12 cellular contexts compared by ENCODE assay signal in genomic region chr17:51050291-51051033, GRCh38.
DNase-seq lines count a peak whose midpoint lies in the region; ATAC-seq, FAIRE-seq and TF ChIP-seq lines count a peak whose summit lies in the region.
"Had no signal": no experiment of that assay in that cellular context is flagged by ENCODE, and none has a peak within 500 bp of the region (broad histone marks: within the 10 kb centered on the region; RNA-seq: fewer than 3 reads in every experiment).

No MANE protein-coding gene starts in this region.

- H3K27me3 Mint-ChIP-seq in chondrocyte (ENCODE audit: low read depth): no peaks in the 10 kb centered on the region
- H3K27me3 Mint-ChIP-seq: stimulated activated naive CD8-positive, alpha-beta T cell treated with anti-CD3 and anti-CD28 coated beads, Interleukin-15, Interleukin-2, amounts not matched to agents 100 ng/mL and 50 ng/mL, for 24 hours had no signal

- no TSS peak for BruUV-seq in HepG2 (replicated peaks; lab: Mats Ljungman, UMichigan)

- peaks cover 10% of the 10 kb centered on the region for H3K4me1 Mint-ChIP-seq in chondrocyte (ENCODE audit: low read depth)

- peak; percentile 94 for ATAC-seq in GM18499 (IDR thresholded peaks at IDR 0.05; ENCODE audit: insufficient read depth, unreplicated experiment)
- peak; percentile 92 for ATAC-seq in GM21447 (IDR thresholded peaks at IDR 0.05; ENCODE audit: unreplicated experiment)
- ATAC-seq in HG03342 (IDR thresholded peaks at IDR 0.05; ENCODE audit: unreplicated experiment): peak; percentile 81
- ATAC-seq in HepG2: no peak
- ATAC-seq: activated naive CD4-positive, alpha-beta T cell treated with anti-CD3 and anti-CD28 coated beads, Interleukin-2, amount 50 U/mL, for 72 hours had no signal

- H3K4me2 ChIP-seq in HepG2 (ENCODE audit: low read depth, low read length): no peak overlapping the region
- H3K4me2 ChIP-seq: SK-N-SH had no signal

- H3K36me3 ChIP-seq in left ventricle myocardium inferior (no peaks in the 10 kb centered on the region), HepG2 (replicated peaks in 1 of 2; ENCODE audit: control insufficient read depth in 1 of 2, insufficient read depth in 2 of 2, low read length in 2 of 2) (peaks cover 2 to 11% of the 10 kb centered on the region in 2 experiments; a peak in 4 of 5 replicates)

- no peak for TF ChIP-seq RAD21 in HepG2 (CRISPR knock-in tag; IDR thresholded peaks at IDR 0.05)

- H3K79me2 ChIP-seq in HepG2 (ENCODE audit: insufficient read depth, low read length): peaks cover 1% of the 10 kb centered on the region

- H3K36me3 Mint-ChIP-seq in chondrocyte (ENCODE audit: low read depth): no peaks in the 10 kb centered on the region
- H3K36me3 Mint-ChIP-seq: activated naive CD4-positive, alpha-beta T cell treated with anti-CD3 and anti-CD28 coated beads, Interleukin-2, amount 50 U/mL, for 72 hours had no signal

- H3K27ac ChIP-seq in left ventricle myocardium inferior (replicated peaks) (no peak overlapping the region), HepG2 (ENCODE audit: extremely low read length, insufficient read depth, low read length) (no peak overlapping the region)

- DNase-seq in chondrocyte (ENCODE audit: low spot score) (no peak), left ventricle myocardium inferior (no peak), H4 (ENCODE audit: low spot score) (no peak), NCI-H2171 (lab: John Stamatoyannopoulos, UW) (no peak), HepG2 (ENCODE audit: low spot score) (no peak)
- DNase-seq: DMS153, SK-N-SH had no signal

- no peak for TF ChIP-seq EP300 in HepG2 (IDR thresholded peaks at IDR 0.05; ENCODE audit: low read depth in 2 of 2, low read length in 2 of 2)
- TF ChIP-seq EP300 in HepG2 (CRISPR knock-in tag; IDR thresholded peaks at IDR 0.05; ENCODE audit: borderline replicate concordance): no peak

- TF ChIP-seq CTCF in chondrocyte (IDR thresholded peaks at IDR 0.05) (no peak), left ventricle myocardium inferior (IDR thresholded peaks at IDR 0.05; ENCODE audit: borderline replicate concordance) (no peak), HepG2 (CRISPR knock-in tag; IDR thresholded peaks at IDR 0.05) (no peak)

- H3K9me3 ChIP-seq in left ventricle myocardium inferior (replicated peaks): no peaks in the 10 kb centered on the region
- no peaks in the 10 kb centered on the region for H3K9me3 ChIP-seq in HepG2 (ENCODE audit: low read length)
- H3K9me3 ChIP-seq: SK-N-SH had no signal

- H3K27ac Mint-ChIP-seq in chondrocyte (ENCODE audit: unreplicated experiment): peak overlapping the region; percentile 42
- H3K27ac Mint-ChIP-seq: stimulated activated naive CD8-positive, alpha-beta T cell treated with anti-CD3 and anti-CD28 coated beads, Interleukin-15, Interleukin-2, amounts not matched to agents 100 ng/mL and 50 ng/mL, for 24 hours had no signal

- no peak for FAIRE-seq in HepG2 (lab: Jason Lieb, UNC)

- no peaks in the 10 kb centered on the region for H3K9me3 Mint-ChIP-seq in chondrocyte (ENCODE audit: low read depth)
- H3K9me3 Mint-ChIP-seq: activated naive CD4-positive, alpha-beta T cell treated with anti-CD3 and anti-CD28 coated beads, Interleukin-2, amount 50 U/mL, for 72 hours; stimulated activated naive CD8-positive, alpha-beta T cell treated with anti-CD3 and anti-CD28 coated beads, Interleukin-15, Interleukin-2, amounts not matched to agents 100 ng/mL and 50 ng/mL, for 24 hours had no signal

- WGBS in HepG2 (ENCODE audit: low lambda C conversion rate): 96% methylated on average over 3 of the region's 3 CpGs

- H3K4me3 ChIP-seq in left ventricle myocardium inferior: no peak overlapping the region
- H3K4me3 ChIP-seq in HepG2 (replicated peaks in 1 of 3; ENCODE audit: insufficient read depth in 1 of 3, low read depth in 2 of 3, low read length in 3 of 3): no peak overlapping the region

- intact Hi-C loops in left ventricle myocardium inferior (cut with micrococcal nuclease): no loop called here
- intact Hi-C loops in HepG2 (cut with micrococcal nuclease; ENCODE audit: unreplicated experiment): no loop called here

- H4K20me1 ChIP-seq in HepG2 (ENCODE audit: insufficient read depth, low read length): peaks cover 4% of the 10 kb centered on the region; the same call in 1 of the 2 replicates

- H3K4me1 ChIP-seq in left ventricle myocardium inferior (peaks cover 36% of the 10 kb centered on the region), HepG2 (ENCODE audit: insufficient read depth, low read length) (peaks cover 16% of the 10 kb centered on the region)

- CTCF ChIA-PET in HepG2 (lab: Yijun Ruan, JAX; ENCODE audit: low intra/inter-chr PET ratio, low total read pairs): no interaction called here

- no peak overlapping the region for H3K9ac ChIP-seq in HepG2 (ENCODE audit: insufficient read depth, low read depth, low read length)
- H3K9ac ChIP-seq: SK-N-SH had no signal

- H3K27me3 ChIP-seq in left ventricle myocardium inferior (ENCODE audit: low read depth): no peaks in the 10 kb centered on the region
- no peaks in the 10 kb centered on the region for H3K27me3 ChIP-seq in HepG2 (ENCODE audit: control insufficient read depth in 1 of 2, insufficient read depth in 2 of 2, low read length in 2 of 2)

- no peak for TF ChIP-seq POLR2A in HepG2 (IDR thresholded peaks at IDR 0.05; ENCODE audit: insufficient read depth in 1 of 2, low read depth in 2 of 2, low read length in 2 of 2)

- in situ Hi-C loops in HepG2 (cut with HindIII; ENCODE audit: extremely low pct_ligation_motif_present, low pct_unique_long_range_greater_than_20kb): loop anchor here (10.0 kb wide), 1 partner anchor 46 kb away; no protein-coding TSS in a partner anchor

- POLR2A ChIA-PET in HepG2 (lab: Yijun Ruan, JAX): no interaction called here

- no peak overlapping the region for H3K4me3 Mint-ChIP-seq in chondrocyte (ENCODE audit: unreplicated experiment)
- H3K4me3 Mint-ChIP-seq: stimulated activated naive CD8-positive, alpha-beta T cell treated with anti-CD3 and anti-CD28 coated beads, Interleukin-15, Interleukin-2, amounts not matched to agents 100 ng/mL and 50 ng/mL, for 24 hours had no signal

- no peak overlapping the region for H2AFZ ChIP-seq in HepG2 (ENCODE audit: low read length)

TF ChIP-seq in HepG2, 621 proteins besides CTCF, POLR2A, EP300 and RAD21:
- no peak for TF ChIP-seq TARDBP (CRISPR knock-in tag; IDR thresholded peaks at IDR 0.05)
- TF ChIP-seq ZNF678 (CRISPR knock-in tag; IDR thresholded peaks at IDR 0.05): no peak
- no peak for TF ChIP-seq MAZ (IDR thresholded peaks at IDR 0.05; ENCODE audit: borderline replicate concordance, low read depth, low read length)
- no peak for TF ChIP-seq MAZ (CRISPR knock-in tag; IDR thresholded peaks at IDR 0.05; ENCODE audit: low read depth)
- TF ChIP-seq, protein P1, sequence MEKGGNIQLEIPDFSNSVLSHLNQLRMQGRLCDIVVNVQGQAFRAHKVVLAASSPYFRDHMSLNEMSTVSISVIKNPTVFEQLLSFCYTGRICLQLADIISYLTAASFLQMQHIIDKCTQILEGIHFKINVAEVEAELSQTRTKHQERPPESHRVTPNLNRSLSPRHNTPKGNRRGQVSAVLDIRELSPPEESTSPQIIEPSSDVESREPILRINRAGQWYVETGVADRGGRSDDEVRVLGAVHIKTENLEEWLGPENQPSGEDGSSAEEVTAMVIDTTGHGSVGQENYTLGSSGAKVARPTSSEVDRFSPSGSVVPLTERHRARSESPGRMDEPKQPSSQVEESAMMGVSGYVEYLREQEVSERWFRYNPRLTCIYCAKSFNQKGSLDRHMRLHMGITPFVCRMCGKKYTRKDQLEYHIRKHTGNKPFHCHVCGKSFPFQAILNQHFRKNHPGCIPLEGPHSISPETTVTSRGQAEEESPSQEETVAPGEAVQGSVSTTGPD (CRISPR knock-in tag; IDR thresholded peaks at IDR 0.05): no peak
- no peak for TF ChIP-seq ZNF136 (CRISPR knock-in tag; IDR thresholded peaks at IDR 0.05; ENCODE audit: low read depth)
